ENCODE assay signal across 1 cellular context in genomic region chr3:169082076-169082475, GRCh38.
TF ChIP-seq lines count a peak whose summit lies in the region.

No MANE protein-coding gene starts in this region.

TF ChIP-seq in H1, 55 proteins besides CTCF, POLR2A, EP300 and RAD21 (continued from another document):
- TF ChIP-seq CBX5 (IDR thresholded peaks at IDR 0.05; ENCODE audit: low read depth, low read length) = no peak
- no peak for TF ChIP-seq SUZ12 (IDR thresholded peaks at IDR 0.05; ENCODE audit: low read length)
- TF ChIP-seq RXRA (IDR thresholded peaks at IDR 0.05; ENCODE audit: insufficient read depth, low read depth, low read length) = no peak
- no peak for TF ChIP-seq E2F6 (IDR thresholded peaks at IDR 0.05)
- no peak for TF ChIP-seq FOSL1 (IDR thresholded peaks at IDR 0.05; ENCODE audit: insufficient read depth, low read depth, low read length)
- no peak for TF ChIP-seq BRCA1 (IDR thresholded peaks at IDR 0.05; ENCODE audit: low read depth, low read length)
- no peak for TF ChIP-seq CEBPB (IDR thresholded peaks at IDR 0.05; ENCODE audit: low read depth, low read length)
- TF ChIP-seq CHD1 (IDR thresholded peaks at IDR 0.05; ENCODE audit: low read depth, low read length) = no peak
